1 cellular context compared by ENCODE assay signal in genomic region chr22:20777420-20778177, GRCh38.
TF ChIP-seq lines count a peak whose summit lies in the region.

No MANE protein-coding gene starts in this region.

TF ChIP-seq in HepG2, 621 proteins besides CTCF, POLR2A, EP300 and RAD21 (continued from another document and continues in another):
- TF ChIP-seq ZNF749 (CRISPR knock-in tag; IDR thresholded peaks at IDR 0.05; ENCODE audit: borderline replicate concordance) (no peak), MTA1 (CRISPR knock-in tag; IDR thresholded peaks at IDR 0.05; ENCODE audit: borderline replicate concordance) (no peak), NFIC (IDR thresholded peaks at IDR 0.05; ENCODE audit: low read length) (peak; percentile 80), KLF9 (CRISPR knock-in tag; IDR thresholded peaks at IDR 0.05; ENCODE audit: low read depth) (no peak), THAP9 (CRISPR knock-in tag; IDR thresholded peaks at IDR 0.05; ENCODE audit: borderline replicate concordance) (no peak), ZNF768 (CRISPR knock-in tag; IDR thresholded peaks at IDR 0.05) (no peak), NBN (conservative IDR thresholded peaks at IDR 0.05) (no peak), ZFP36L2 (CRISPR knock-in tag; IDR thresholded peaks at IDR 0.05) (no peak), SOX6 (IDR thresholded peaks at IDR 0.05) (no peak), SOX6 (CRISPR knock-in tag; IDR thresholded peaks at IDR 0.05) (peak; percentile 100), RFX1 (IDR thresholded peaks at IDR 0.05) (no peak), FOXO1 (CRISPR knock-in tag; IDR thresholded peaks at IDR 0.05) (peak; percentile 90), TCF7L2 (IDR thresholded peaks at IDR 0.05; ENCODE audit: low read depth, low read length) (no peak; the same call in 1 of the 2 replicates), KDM5B (CRISPR knock-in tag; IDR thresholded peaks at IDR 0.05; ENCODE audit: borderline replicate concordance) (no peak), IRF2 (CRISPR knock-in tag; IDR thresholded peaks at IDR 0.05) (peak; percentile 88), E2F1 (CRISPR knock-in tag; IDR thresholded peaks at IDR 0.05) (no peak), THAP11 (CRISPR knock-in tag; IDR thresholded peaks at IDR 0.05) (peak; percentile 73), ZNF703 (CRISPR knock-in tag; IDR thresholded peaks at IDR 0.05; ENCODE audit: borderline replicate concordance) (no peak), RFX5 (IDR thresholded peaks at IDR 0.05; ENCODE audit: low read depth, low read length) (no peak), ZNF558 (CRISPR knock-in tag; IDR thresholded peaks at IDR 0.05; ENCODE audit: borderline replicate concordance) (no peak; the same call in 1 of the 2 replicates), FOSL2 (CRISPR knock-in tag; IDR thresholded peaks at IDR 0.05) (peak; percentile 92), XBP1 (CRISPR knock-in tag; IDR thresholded peaks at IDR 0.05) (no peak), E2F5 (CRISPR knock-in tag; conservative IDR thresholded peaks at IDR 0.05) (no peak), ZNF567 (CRISPR knock-in tag; IDR thresholded peaks at IDR 0.05; ENCODE audit: borderline replicate concordance) (no peak), ZNF724P (CRISPR knock-in tag; IDR thresholded peaks at IDR 0.05; ENCODE audit: borderline replicate concordance) (no peak), FOXK1 (CRISPR knock-in tag; IDR thresholded peaks at IDR 0.05; ENCODE audit: borderline replicate concordance, low read depth) (peak; percentile 91), HCFC1 (IDR thresholded peaks at IDR 0.05; ENCODE audit: low read depth, low read length) (no peak), ZNF326 (CRISPR knock-in tag; IDR thresholded peaks at IDR 0.05; ENCODE audit: borderline replicate concordance) (no peak), TOPORS (CRISPR knock-in tag; IDR thresholded peaks at IDR 0.05) (0 out of 2 replicates have a peak, but pooled peaks have one; percentile 42), ZBTB7B (CRISPR knock-in tag; IDR thresholded peaks at IDR 0.05) (peak; percentile 81), PHF8 (CRISPR knock-in tag; IDR thresholded peaks at IDR 0.05) (no peak), ATF1 (CRISPR knock-in tag; IDR thresholded peaks at IDR 0.05) (peak; percentile 79), ZNF20 (CRISPR knock-in tag; IDR thresholded peaks at IDR 0.05) (no peak), UBTF (CRISPR knock-in tag; IDR thresholded peaks at IDR 0.05) (no peak), ZNF704 (CRISPR knock-in tag; IDR thresholded peaks at IDR 0.05; ENCODE audit: borderline replicate concordance) (no peak), SP1 (IDR thresholded peaks at IDR 0.05) (no peak), SP1 (CRISPR knock-in tag; IDR thresholded peaks at IDR 0.05) (peak; percentile 17; the same call in 1 of the 2 replicates), KDM1A (CRISPR knock-in tag; IDR thresholded peaks at IDR 0.05) (no peak), GATA4 (IDR thresholded peaks at IDR 0.05; ENCODE audit: borderline replicate concordance, low read depth) (peak; percentile 95; the same call in 1 of the 2 replicates), TEAD3 (CRISPR knock-in tag; optimal IDR thresholded peaks at IDR 0.05; ENCODE audit: borderline replicate concordance) (peak; percentile 87), BRD4 (CRISPR knock-in tag; IDR thresholded peaks at IDR 0.05) (no peak), GTF2F1 (IDR thresholded peaks at IDR 0.05; ENCODE audit: low read length) (no peak), SCMH1 (CRISPR knock-in tag; IDR thresholded peaks at IDR 0.05; ENCODE audit: borderline replicate concordance) (no peak), NR3C1 (CRISPR knock-in tag; IDR thresholded peaks at IDR 0.05) (no peak), FUBP1 (CRISPR knock-in tag; IDR thresholded peaks at IDR 0.05; ENCODE audit: borderline replicate concordance) (no peak), ZBTB44 (CRISPR knock-in tag; IDR thresholded peaks at IDR 0.05) (no peak), ZNF547 (CRISPR knock-in tag; IDR thresholded peaks at IDR 0.05) (no peak), HMG20A (CRISPR knock-in tag; IDR thresholded peaks at IDR 0.05; ENCODE audit: borderline replicate concordance) (peak; percentile 88), ZSCAN12 (CRISPR knock-in tag; IDR thresholded peaks at IDR 0.05) (no peak), PBX3 (CRISPR knock-in tag; IDR thresholded peaks at IDR 0.05; ENCODE audit: borderline replicate concordance) (no peak), FOXJ3 (CRISPR knock-in tag; IDR thresholded peaks at IDR 0.05; ENCODE audit: borderline replicate concordance) (peak; percentile 96), GMEB2 (CRISPR knock-in tag; IDR thresholded peaks at IDR 0.05; ENCODE audit: low read depth) (0 out of 2 replicates have a peak, but pooled peaks have one; percentile 28), ZNF333 (CRISPR knock-in tag; IDR thresholded peaks at IDR 0.05; ENCODE audit: borderline replicate concordance) (no peak), MLX (CRISPR knock-in tag; IDR thresholded peaks at IDR 0.05) (peak; percentile 90), TAF15 (IDR thresholded peaks at IDR 0.05; ENCODE audit: low read depth, low read length, poor library complexity, severe bottlenecking) (no peak), ZFP90 (CRISPR knock-in tag; IDR thresholded peaks at IDR 0.05; ENCODE audit: borderline replicate concordance) (0 out of 2 replicates have a peak, but pooled peaks have one; percentile 64), ZNF329 (CRISPR knock-in tag; IDR thresholded peaks at IDR 0.05; ENCODE audit: low read depth) (no peak), SP140L (CRISPR knock-in tag; IDR thresholded peaks at IDR 0.05; ENCODE audit: borderline replicate concordance) (no peak), NPAS2 (CRISPR knock-in tag; IDR thresholded peaks at IDR 0.05; ENCODE audit: borderline replicate concordance) (no peak)
